In genomic region chr18:650428-650858, GRCh38 we compare ENCODE assay signal across 9 cellular contexts.
DNase-seq lines count a peak whose midpoint lies in the region; ATAC-seq and TF ChIP-seq lines count a peak whose summit lies in the region.
"Had no signal": no experiment of that assay in that cellular context is flagged by ENCODE, and none has a peak within 500 bp of the region (broad histone marks: within the 10 kb centered on the region; RNA-seq: fewer than 3 reads in every experiment).

No MANE protein-coding gene starts in this region.

- H3K4me3 ChIP-seq in HEK293 (ENCODE audit: low read depth, low read length) (no peak overlapping the region), KMS-11 (IDR thresholded peaks at IDR 0.05; ENCODE audit: insufficient read depth, low read depth, low read length) (no peak overlapping the region)

- H3K4me2 ChIP-seq in KMS-11, result peak overlapping the region; percentile 95

- H3K4me1 Mint-ChIP-seq in activated naive CD8-positive, alpha-beta T cell treated with anti-CD3 and anti-CD28 coated beads, Interleukin-2, amount 50 U/mL, for 24 hours, result peaks cover 7% of the 10 kb centered on the region

- H3K4me3 Mint-ChIP-seq in activated naive CD8-positive, alpha-beta T cell treated with anti-CD3 and anti-CD28 coated beads, Interleukin-2, amount 50 U/mL, for 24 hours, result no peak overlapping the region

- peak; percentile 79 for ATAC-seq in GM18873 (IDR thresholded peaks at IDR 0.05; ENCODE audit: low FRiP score, unreplicated experiment)
- ATAC-seq in activated naive CD8-positive, alpha-beta T cell treated with anti-CD3 and anti-CD28 coated beads, Interleukin-2, amount 50 U/mL, for 24 hours, result peak; percentile 36

- TF ChIP-seq CTCF in HEK293 (tag by site-specific recombination; IDR thresholded peaks at IDR 0.05) (no peak), KMS-11 (conservative IDR thresholded peaks at IDR 0.05; ENCODE audit: low read depth, low read length) (no peak)

- H3K27me3 Mint-ChIP-seq in activated naive CD8-positive, alpha-beta T cell treated with anti-CD3 and anti-CD28 coated beads, Interleukin-2, amount 50 U/mL, for 24 hours, result peaks cover 23% of the 10 kb centered on the region

- H4K20me1 ChIP-seq in KMS-11 (ENCODE audit: insufficient read depth), result no peaks in the 10 kb centered on the region

- no peak overlapping the region for H3K27ac ChIP-seq in HEK293 (ENCODE audit: extremely low read depth, low read depth, low read length)
- H3K27ac ChIP-seq in KMS-11, result peak overlapping the region; percentile 48; the same call in 1 of the 2 replicates

- H3K79me2 ChIP-seq in KMS-11 (ENCODE audit: insufficient read depth, low read depth), result no peaks in the 10 kb centered on the region

- peak overlapping the region; percentile 91 for H2AFZ ChIP-seq in KMS-11 (ENCODE audit: low read depth)

- CTCF ChIA-PET in HEK293 (lab: Yijun Ruan, JAX), result interaction anchor here (0.7 to 2.1 kb wide), 3 partner anchors 26 to 357 kb away, joined by 4 to 11 read pairs (median 8); no protein-coding TSS in a partner anchor

- no peaks in the 10 kb centered on the region for H3K36me3 ChIP-seq in HEK293 (ENCODE audit: control insufficient read depth in 2 of 2, insufficient read depth in 1 of 2, low read length in 2 of 2)
- no peaks in the 10 kb centered on the region for H3K36me3 ChIP-seq in KMS-11 (ENCODE audit: insufficient read depth)

- H3K27ac Mint-ChIP-seq in activated naive CD8-positive, alpha-beta T cell treated with anti-CD3 and anti-CD28 coated beads, Interleukin-2, amount 50 U/mL, for 24 hours, result no peak overlapping the region

- DNase-seq in activated naive CD8-positive, alpha-beta T cell treated with anti-CD3 and anti-CD28 coated beads, Interleukin-2, amount 50 U/mL, for 24 hours, result peak; percentile 18
- DNase-seq in NCI-H446 (lab: John Stamatoyannopoulos, UW), result no peak
- no peak for DNase-seq in Ammon's horn (ENCODE audit: low spot score)
- no peak for DNase-seq in activated T-cell treated with anti-CD3 and anti-CD28 coated beads, Interleukin-2, amount 50 U/mL, for 48 hours
- DNase-seq in amniotic stem cell (lab: John Stamatoyannopoulos, UW), result no peak
- DNase-seq: IMR-90 had no signal

- peak overlapping the region; percentile 36; the same call in 1 of the 2 replicates for H3K9ac ChIP-seq in KMS-11

- POLR2A ChIA-PET in HEK293 (lab: Yijun Ruan, JAX), result no interaction called here

- no peaks in the 10 kb centered on the region for H3K9me3 Mint-ChIP-seq in activated naive CD8-positive, alpha-beta T cell treated with anti-CD3 and anti-CD28 coated beads, Interleukin-2, amount 50 U/mL, for 24 hours

- H3K4me1 ChIP-seq in HEK293 (ENCODE audit: control insufficient read depth, insufficient read depth, low read length), result peaks cover 8% of the 10 kb centered on the region; the same call in 1 of the 2 replicates
- H3K4me1 ChIP-seq in KMS-11 (ENCODE audit: low read depth, poor library complexity, severe bottlenecking), result peaks cover 27% of the 10 kb centered on the region

- peaks cover under 1% of the 10 kb centered on the region for H3K36me3 Mint-ChIP-seq in activated naive CD8-positive, alpha-beta T cell treated with anti-CD3 and anti-CD28 coated beads, Interleukin-2, amount 50 U/mL, for 24 hours (ENCODE audit: low read depth)

- no peaks in the 10 kb centered on the region for H3K27me3 ChIP-seq in KMS-11 (ENCODE audit: insufficient read depth, low read depth)

- no peaks in the 10 kb centered on the region for H3K9me3 ChIP-seq in HEK293 (ENCODE audit: control insufficient read depth, insufficient read depth, low read depth, low read length)

TF ChIP-seq in HEK293, 187 proteins besides CTCF, POLR2A, EP300 and RAD21:
- TF ChIP-seq ZNF423 (tag by site-specific recombination; IDR thresholded peaks at IDR 0.05) (no peak), SP7 (tag by site-specific recombination; IDR thresholded peaks at IDR 0.05) (no peak), ZNF184 (tag by site-specific recombination; IDR thresholded peaks at IDR 0.05) (no peak), ZNF239 (tag by site-specific recombination; IDR thresholded peaks at IDR 0.05) (no peak), ZBTB20 (tag by site-specific recombination; IDR thresholded peaks at IDR 0.05) (no peak), ZNF155 (tag by site-specific recombination; IDR thresholded peaks at IDR 0.05) (no peak), BCL6B (tag by site-specific recombination; IDR thresholded peaks at IDR 0.05) (peak; percentile 85), ZNF121 (tag by site-specific recombination; IDR thresholded peaks at IDR 0.05) (peak; percentile 57), REST (tag by site-specific recombination; IDR thresholded peaks at IDR 0.05) (no peak)
TF ChIP-seq in HEK293: peak in this region for 2.
